In the genomic region with DNA sequence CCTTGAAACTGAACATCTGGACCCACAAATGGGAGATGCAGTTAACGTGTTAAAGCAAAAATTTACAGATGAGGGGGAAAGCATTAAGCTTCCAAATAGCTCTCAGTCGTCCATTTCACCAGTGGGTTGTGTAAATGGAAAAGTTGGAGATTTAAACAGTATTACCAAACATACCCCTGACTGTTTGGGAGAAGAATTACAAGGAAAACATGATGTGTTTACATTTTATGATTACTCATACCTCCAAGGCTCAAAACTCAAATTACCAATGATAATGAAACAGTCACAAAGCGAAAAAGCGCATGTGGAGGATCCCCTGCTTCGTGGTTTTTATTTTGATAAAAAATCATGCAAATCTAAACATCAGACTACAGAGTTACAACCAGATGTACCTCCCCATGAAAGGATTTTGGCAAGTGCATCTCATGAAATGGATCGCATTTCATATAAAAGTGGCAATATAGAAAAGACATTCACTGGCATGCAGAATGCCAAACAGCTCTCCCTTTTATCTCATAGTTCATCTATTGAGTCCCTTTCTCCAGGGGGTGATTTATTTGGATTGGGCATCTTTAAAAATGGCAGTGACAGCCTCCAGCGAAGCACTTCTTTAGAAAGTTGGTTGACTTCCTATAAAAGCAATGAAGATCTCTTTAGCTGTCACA, we compare ENCODE assay signal across 2 cellular contexts.
TF ChIP-seq lines count a peak whose summit lies in the region.

No MANE protein-coding gene starts in this region.

TF ChIP-seq in HEK293, 187 proteins besides CTCF, POLR2A, EP300 and RAD21 (continued from another document):
- TF ChIP-seq ZNF791 (tag by site-specific recombination; IDR thresholded peaks at IDR 0.05) (no peak), OVOL3 (tag by site-specific recombination; IDR thresholded peaks at IDR 0.05) (no peak), ZNF341 (tag by site-specific recombination; IDR thresholded peaks at IDR 0.05; ENCODE audit: low read depth) (no peak), ZNF792 (tag by site-specific recombination; IDR thresholded peaks at IDR 0.05) (no peak), ZNF37A (tag by site-specific recombination; IDR thresholded peaks at IDR 0.05) (no peak), FEZF1 (tag by site-specific recombination; IDR thresholded peaks at IDR 0.05) (peak; percentile 76)
- TF ChIP-seq, protein P1, sequence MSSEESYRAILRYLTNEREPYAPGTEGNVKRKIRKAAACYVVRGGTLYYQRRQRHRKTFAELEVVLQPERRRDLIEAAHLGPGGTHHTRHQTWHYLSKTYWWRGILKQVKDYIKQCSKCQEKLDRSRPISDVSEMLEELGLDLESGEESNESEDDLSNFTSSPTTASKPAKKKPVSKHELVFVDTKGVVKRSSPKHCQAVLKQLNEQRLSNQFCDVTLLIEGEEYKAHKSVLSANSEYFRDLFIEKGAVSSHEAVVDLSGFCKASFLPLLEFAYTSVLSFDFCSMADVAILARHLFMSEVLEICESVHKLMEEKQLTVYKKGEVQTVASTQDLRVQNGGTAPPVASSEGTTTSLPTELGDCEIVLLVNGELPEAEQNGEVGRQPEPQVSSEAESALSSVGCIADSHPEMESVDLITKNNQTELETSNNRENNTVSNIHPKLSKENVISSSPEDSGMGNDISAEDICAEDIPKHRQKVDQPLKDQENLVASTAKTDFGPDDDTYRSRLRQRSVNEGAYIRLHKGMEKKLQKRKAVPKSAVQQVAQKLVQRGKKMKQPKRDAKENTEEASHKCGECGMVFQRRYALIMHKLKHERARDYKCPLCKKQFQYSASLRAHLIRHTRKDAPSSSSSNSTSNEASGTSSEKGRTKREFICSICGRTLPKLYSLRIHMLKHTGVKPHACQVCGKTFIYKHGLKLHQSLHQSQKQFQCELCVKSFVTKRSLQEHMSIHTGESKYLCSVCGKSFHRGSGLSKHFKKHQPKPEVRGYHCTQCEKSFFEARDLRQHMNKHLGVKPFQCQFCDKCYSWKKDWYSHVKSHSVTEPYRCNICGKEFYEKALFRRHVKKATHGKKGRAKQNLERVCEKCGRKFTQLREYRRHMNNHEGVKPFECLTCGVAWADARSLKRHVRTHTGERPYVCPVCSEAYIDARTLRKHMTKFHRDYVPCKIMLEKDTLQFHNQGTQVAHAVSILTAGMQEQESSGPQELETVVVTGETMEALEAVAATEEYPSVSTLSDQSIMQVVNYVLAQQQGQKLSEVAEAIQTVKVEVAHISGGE (tag by site-specific recombination; conservative IDR thresholded peaks at IDR 0.05; ENCODE audit: low read depth), result no peak

TF ChIP-seq in WTC11, 78 proteins besides CTCF, POLR2A, EP300 and RAD21 (continued from another document):
- no peak for TF ChIP-seq NFATC4 (CRISPR knock-in tag; IDR thresholded peaks at IDR 0.05)
- TF ChIP-seq, protein P2, sequence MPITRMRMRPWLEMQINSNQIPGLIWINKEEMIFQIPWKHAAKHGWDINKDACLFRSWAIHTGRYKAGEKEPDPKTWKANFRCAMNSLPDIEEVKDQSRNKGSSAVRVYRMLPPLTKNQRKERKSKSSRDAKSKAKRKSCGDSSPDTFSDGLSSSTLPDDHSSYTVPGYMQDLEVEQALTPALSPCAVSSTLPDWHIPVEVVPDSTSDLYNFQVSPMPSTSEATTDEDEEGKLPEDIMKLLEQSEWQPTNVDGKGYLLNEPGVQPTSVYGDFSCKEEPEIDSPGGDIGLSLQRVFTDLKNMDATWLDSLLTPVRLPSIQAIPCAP (CRISPR knock-in tag; IDR thresholded peaks at IDR 0.05), result no peak
- TF ChIP-seq, protein P3, sequence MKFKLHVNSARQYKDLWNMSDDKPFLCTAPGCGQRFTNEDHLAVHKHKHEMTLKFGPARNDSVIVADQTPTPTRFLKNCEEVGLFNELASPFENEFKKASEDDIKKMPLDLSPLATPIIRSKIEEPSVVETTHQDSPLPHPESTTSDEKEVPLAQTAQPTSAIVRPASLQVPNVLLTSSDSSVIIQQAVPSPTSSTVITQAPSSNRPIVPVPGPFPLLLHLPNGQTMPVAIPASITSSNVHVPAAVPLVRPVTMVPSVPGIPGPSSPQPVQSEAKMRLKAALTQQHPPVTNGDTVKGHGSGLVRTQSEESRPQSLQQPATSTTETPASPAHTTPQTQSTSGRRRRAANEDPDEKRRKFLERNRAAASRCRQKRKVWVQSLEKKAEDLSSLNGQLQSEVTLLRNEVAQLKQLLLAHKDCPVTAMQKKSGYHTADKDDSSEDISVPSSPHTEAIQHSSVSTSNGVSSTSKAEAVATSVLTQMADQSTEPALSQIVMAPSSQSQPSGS (CRISPR knock-in tag; IDR thresholded peaks at IDR 0.05; ENCODE audit: borderline replicate concordance, low read depth), result no peak
- TF ChIP-seq, protein P4, sequence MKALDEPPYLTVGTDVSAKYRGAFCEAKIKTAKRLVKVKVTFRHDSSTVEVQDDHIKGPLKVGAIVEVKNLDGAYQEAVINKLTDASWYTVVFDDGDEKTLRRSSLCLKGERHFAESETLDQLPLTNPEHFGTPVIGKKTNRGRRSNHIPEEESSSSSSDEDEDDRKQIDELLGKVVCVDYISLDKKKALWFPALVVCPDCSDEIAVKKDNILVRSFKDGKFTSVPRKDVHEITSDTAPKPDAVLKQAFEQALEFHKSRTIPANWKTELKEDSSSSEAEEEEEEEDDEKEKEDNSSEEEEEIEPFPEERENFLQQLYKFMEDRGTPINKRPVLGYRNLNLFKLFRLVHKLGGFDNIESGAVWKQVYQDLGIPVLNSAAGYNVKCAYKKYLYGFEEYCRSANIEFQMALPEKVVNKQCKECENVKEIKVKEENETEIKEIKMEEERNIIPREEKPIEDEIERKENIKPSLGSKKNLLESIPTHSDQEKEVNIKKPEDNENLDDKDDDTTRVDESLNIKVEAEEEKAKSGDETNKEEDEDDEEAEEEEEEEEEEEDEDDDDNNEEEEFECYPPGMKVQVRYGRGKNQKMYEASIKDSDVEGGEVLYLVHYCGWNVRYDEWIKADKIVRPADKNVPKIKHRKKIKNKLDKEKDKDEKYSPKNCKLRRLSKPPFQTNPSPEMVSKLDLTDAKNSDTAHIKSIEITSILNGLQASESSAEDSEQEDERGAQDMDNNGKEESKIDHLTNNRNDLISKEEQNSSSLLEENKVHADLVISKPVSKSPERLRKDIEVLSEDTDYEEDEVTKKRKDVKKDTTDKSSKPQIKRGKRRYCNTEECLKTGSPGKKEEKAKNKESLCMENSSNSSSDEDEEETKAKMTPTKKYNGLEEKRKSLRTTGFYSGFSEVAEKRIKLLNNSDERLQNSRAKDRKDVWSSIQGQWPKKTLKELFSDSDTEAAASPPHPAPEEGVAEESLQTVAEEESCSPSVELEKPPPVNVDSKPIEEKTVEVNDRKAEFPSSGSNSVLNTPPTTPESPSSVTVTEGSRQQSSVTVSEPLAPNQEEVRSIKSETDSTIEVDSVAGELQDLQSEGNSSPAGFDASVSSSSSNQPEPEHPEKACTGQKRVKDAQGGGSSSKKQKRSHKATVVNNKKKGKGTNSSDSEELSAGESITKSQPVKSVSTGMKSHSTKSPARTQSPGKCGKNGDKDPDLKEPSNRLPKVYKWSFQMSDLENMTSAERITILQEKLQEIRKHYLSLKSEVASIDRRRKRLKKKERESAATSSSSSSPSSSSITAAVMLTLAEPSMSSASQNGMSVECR (CRISPR knock-in tag; IDR thresholded peaks at IDR 0.05; ENCODE audit: borderline replicate concordance), result no peak
- TF ChIP-seq CREB1 (CRISPR knock-in tag; IDR thresholded peaks at IDR 0.05), result no peak
- TF ChIP-seq SMAD4 (CRISPR knock-in tag; IDR thresholded peaks at IDR 0.05), result no peak
- TF ChIP-seq, protein P5, sequence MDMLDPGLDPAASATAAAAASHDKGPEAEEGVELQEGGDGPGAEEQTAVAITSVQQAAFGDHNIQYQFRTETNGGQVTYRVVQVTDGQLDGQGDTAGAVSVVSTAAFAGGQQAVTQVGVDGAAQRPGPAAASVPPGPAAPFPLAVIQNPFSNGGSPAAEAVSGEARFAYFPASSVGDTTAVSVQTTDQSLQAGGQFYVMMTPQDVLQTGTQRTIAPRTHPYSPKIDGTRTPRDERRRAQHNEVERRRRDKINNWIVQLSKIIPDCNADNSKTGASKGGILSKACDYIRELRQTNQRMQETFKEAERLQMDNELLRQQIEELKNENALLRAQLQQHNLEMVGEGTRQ (CRISPR knock-in tag; IDR thresholded peaks at IDR 0.05), result no peak
- no peak for TF ChIP-seq ZNF121 (CRISPR knock-in tag; IDR thresholded peaks at IDR 0.05)
- no peak for TF ChIP-seq ZNF423 (CRISPR knock-in tag; IDR thresholded peaks at IDR 0.05)
- TF ChIP-seq SMAD3 (CRISPR knock-in tag; IDR thresholded peaks at IDR 0.05; ENCODE audit: borderline replicate concordance), result no peak
- TF ChIP-seq, protein P6, sequence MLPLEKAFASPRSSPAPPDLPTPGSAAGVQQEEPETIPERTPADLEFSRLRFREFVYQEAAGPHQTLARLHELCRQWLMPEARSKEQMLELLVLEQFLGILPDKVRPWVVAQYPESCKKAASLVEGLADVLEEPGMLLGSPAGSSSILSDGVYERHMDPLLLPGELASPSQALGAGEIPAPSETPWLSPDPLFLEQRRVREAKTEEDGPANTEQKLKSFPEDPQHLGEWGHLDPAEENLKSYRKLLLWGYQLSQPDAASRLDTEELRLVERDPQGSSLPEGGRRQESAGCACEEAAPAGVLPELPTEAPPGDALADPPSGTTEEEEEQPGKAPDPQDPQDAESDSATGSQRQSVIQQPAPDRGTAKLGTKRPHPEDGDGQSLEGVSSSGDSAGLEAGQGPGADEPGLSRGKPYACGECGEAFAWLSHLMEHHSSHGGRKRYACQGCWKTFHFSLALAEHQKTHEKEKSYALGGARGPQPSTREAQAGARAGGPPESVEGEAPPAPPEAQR (CRISPR knock-in tag; IDR thresholded peaks at IDR 0.05), result no peak
- no peak for TF ChIP-seq TEAD1 (CRISPR knock-in tag; IDR thresholded peaks at IDR 0.05)
- no peak for TF ChIP-seq JAZF1 (CRISPR knock-in tag; IDR thresholded peaks at IDR 0.05)
- TF ChIP-seq, protein P7, sequence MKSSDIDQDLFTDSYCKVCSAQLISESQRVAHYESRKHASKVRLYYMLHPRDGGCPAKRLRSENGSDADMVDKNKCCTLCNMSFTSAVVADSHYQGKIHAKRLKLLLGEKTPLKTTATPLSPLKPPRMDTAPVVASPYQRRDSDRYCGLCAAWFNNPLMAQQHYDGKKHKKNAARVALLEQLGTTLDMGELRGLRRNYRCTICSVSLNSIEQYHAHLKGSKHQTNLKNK (CRISPR knock-in tag; IDR thresholded peaks at IDR 0.05), result no peak
